14 cellular contexts compared by ENCODE assay signal in the genomic region with DNA sequence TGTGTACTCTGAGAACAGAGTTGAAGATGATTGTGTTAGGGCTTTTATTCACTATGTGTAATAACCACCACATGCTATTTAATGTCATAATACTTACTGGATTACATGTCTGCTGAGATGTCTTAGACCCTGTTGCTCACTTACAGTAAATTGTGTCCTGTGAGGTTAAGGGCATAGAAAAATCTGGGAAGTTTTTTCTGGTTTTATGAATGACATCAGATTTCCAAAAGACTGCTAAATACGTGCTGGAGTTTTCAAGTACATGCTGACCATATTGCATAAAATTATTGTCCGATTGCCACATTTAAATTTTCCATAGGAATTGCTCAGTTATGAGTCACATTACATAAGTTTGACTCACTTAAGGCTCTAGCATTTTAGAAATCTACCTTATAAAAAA.
DNase-seq lines count a peak whose midpoint lies in the region; ATAC-seq, FAIRE-seq and TF ChIP-seq lines count a peak whose summit lies in the region.
"Had no signal": no experiment of that assay in that cellular context is flagged by ENCODE, and none has a peak within 500 bp of the region (broad histone marks: within the 10 kb centered on the region; RNA-seq: fewer than 3 reads in every experiment).

No MANE protein-coding gene starts in this region.

- in situ Hi-C loops in astrocyte of the spinal cord (cut with HindIII; ENCODE audit: low sequenced_read_pairs) = no loop called here

- H3K4me1 Mint-ChIP-seq in activated T-cell treated with anti-CD3 and anti-CD28 coated beads, Interleukin-2, amount 50 U/mL, for 72 hours (ENCODE audit: low read depth) = no peaks in the 10 kb centered on the region
- H3K4me1 Mint-ChIP-seq: memory B cell; stimulated activated memory B cell treated with anti-CD40 and anti-IgM and Interleukin-4, amounts not matched to agents 10 μg/mL and 1 μg/mL and 100 μg/mL, for 72 hours had no signal

- H3K27me3 ChIP-seq in BJ (ENCODE audit: control insufficient read depth, insufficient read depth, low read length) (no peaks in the 10 kb centered on the region), keratinocyte (ENCODE audit: control insufficient read depth, extremely low read depth, insufficient read depth, low read length) (no peaks in the 10 kb centered on the region), stomach (no peaks in the 10 kb centered on the region)

- CTCF ChIA-PET in BJ (lab: Yijun Ruan, JAX) = no interaction called here

- no peaks in the 10 kb centered on the region for H3K36me3 Mint-ChIP-seq in activated T-cell treated with anti-CD3 and anti-CD28 coated beads, Interleukin-2, amount 50 U/mL, for 72 hours (ENCODE audit: insufficient read depth in 2 of 2)
- H3K36me3 Mint-ChIP-seq: memory B cell; stimulated activated memory B cell treated with anti-CD40 and anti-IgM and Interleukin-4, amounts not matched to agents 10 μg/mL and 1 μg/mL and 100 μg/mL, for 72 hours had no signal

- H3K27ac ChIP-seq in keratinocyte (ENCODE audit: control insufficient read depth, insufficient read depth, low read length) (peak overlapping the region; percentile 90), stomach (no peak overlapping the region)
- H3K27ac ChIP-seq: parathyroid adenoma, VCaP had no signal

- H3K4me2 ChIP-seq in keratinocyte (ENCODE audit: control insufficient read depth, extremely low read depth, insufficient read depth, low read depth, low read length) = peak overlapping the region; percentile 81

- dilution Hi-C loops in keratinocyte (cut with MboI; ENCODE audit: extremely low pct_ligation_motif_present, low sequenced_read_pairs) = no loop called here

- no peak overlapping the region for H3K4me3 Mint-ChIP-seq in activated T-cell treated with anti-CD3 and anti-CD28 coated beads, Interleukin-2, amount 50 U/mL, for 72 hours
- H3K4me3 Mint-ChIP-seq: memory B cell; stimulated activated memory B cell treated with anti-CD40 and anti-IgM and Interleukin-4, amounts not matched to agents 10 μg/mL and 1 μg/mL and 100 μg/mL, for 72 hours had no signal

- H3K27ac Mint-ChIP-seq in activated T-cell treated with anti-CD3 and anti-CD28 coated beads, Interleukin-2, amount 50 U/mL, for 72 hours = no peak overlapping the region
- H3K27ac Mint-ChIP-seq: memory B cell; stimulated activated memory B cell treated with anti-CD40 and anti-IgM and Interleukin-4, amounts not matched to agents 10 μg/mL and 1 μg/mL and 100 μg/mL, for 72 hours had no signal

- H4K20me1 ChIP-seq in keratinocyte (ENCODE audit: control insufficient read depth, extremely low read depth, insufficient read depth, low read length) = no peaks in the 10 kb centered on the region

- H3K9me3 ChIP-seq in keratinocyte (ENCODE audit: control insufficient read depth, low read depth, low read length) = no peaks in the 10 kb centered on the region
- no peaks in the 10 kb centered on the region for H3K9me3 ChIP-seq in mucosa of descending colon
- H3K9me3 ChIP-seq in stomach = no peaks in the 10 kb centered on the region

- ATAC-seq in activated T-cell treated with anti-CD3 and anti-CD28 coated beads, Interleukin-2, amount 50 U/mL, for 72 hours (replicated peaks in 1 of 2) = no peak
- no peak for ATAC-seq in mucosa of descending colon
- ATAC-seq: Right ventricle myocardium inferior; stimulated activated memory B cell treated with anti-CD40 and anti-IgM and Interleukin-4, amounts not matched to agents 10 μg/mL and 1 μg/mL and 100 μg/mL, for 72 hours had no signal

- H3K9ac ChIP-seq in keratinocyte (ENCODE audit: control insufficient read depth, extremely low read depth, insufficient read depth, low read length) = peak overlapping the region; percentile 54
- H3K9ac ChIP-seq: parathyroid adenoma had no signal

- H3K9me3 Mint-ChIP-seq in activated T-cell treated with anti-CD3 and anti-CD28 coated beads, Interleukin-2, amount 50 U/mL, for 72 hours = peaks cover 0 to 4% of the 10 kb centered on the region in 2 donors

- no peak for TF ChIP-seq EP300 in stomach (IDR thresholded peaks at IDR 0.05)

- TF ChIP-seq CTCF in BJ (IDR thresholded peaks at IDR 0.05; ENCODE audit: insufficient read depth, low read depth, low read length) (no peak), astrocyte of the spinal cord (IDR thresholded peaks at IDR 0.05; ENCODE audit: low read depth, low read length) (no peak), keratinocyte (optimal IDR thresholded peaks at IDR 0.05 in 1 of 3, IDR thresholded peaks at IDR 0.05 in 1 of 3, conservative IDR thresholded peaks at IDR 0.05 in 1 of 3; ENCODE audit: extremely low read depth in 1 of 3, insufficient read depth in 2 of 3, low read length in 3 of 3) (no peak), mucosa of descending colon (IDR thresholded peaks at IDR 0.05) (no peak), stomach (IDR thresholded peaks at IDR 0.05) (no peak)

- no peaks in the 10 kb centered on the region for H3K9me1 ChIP-seq in keratinocyte (ENCODE audit: control insufficient read depth, extremely low read depth, insufficient read depth, low read length)

- no peak for TF ChIP-seq POLR2A in stomach (IDR thresholded peaks at IDR 0.05)

- peak; percentile 64 for DNase-seq in BJ (ENCODE audit: low read depth)
- DNase-seq in LoVo (ENCODE audit: low spot score) = peak; percentile 13
- DNase-seq in astrocyte of the spinal cord (ENCODE audit: low read depth, low spot score) = peak; percentile 91
- peak; percentile 56 for DNase-seq in keratinocyte (ENCODE audit: low read depth, low spot score)
- no peak for DNase-seq in NCI-H1105 (lab: John Stamatoyannopoulos, UW)
- no peak for DNase-seq in activated T-cell treated with anti-CD3 and anti-CD28 coated beads, Interleukin-2, amount 50 U/mL, for 72 hours
- DNase-seq in mucosa of descending colon = no peak
- no peak for DNase-seq in stomach
- DNase-seq: NCI-H524 had no signal

- POLR2A ChIA-PET in BJ (lab: Charles Lee) = no interaction called here

- H3K27me3 Mint-ChIP-seq in activated T-cell treated with anti-CD3 and anti-CD28 coated beads, Interleukin-2, amount 50 U/mL, for 72 hours (ENCODE audit: low read depth) = no peaks in the 10 kb centered on the region
- H3K27me3 Mint-ChIP-seq: memory B cell; stimulated activated memory B cell treated with anti-CD40 and anti-IgM and Interleukin-4, amounts not matched to agents 10 μg/mL and 1 μg/mL and 100 μg/mL, for 72 hours had no signal

- H3K4me1 ChIP-seq in keratinocyte (ENCODE audit: control insufficient read depth, extremely low read depth, insufficient read depth, low read length) = peaks cover 14% of the 10 kb centered on the region
- no peaks in the 10 kb centered on the region for H3K4me1 ChIP-seq in mucosa of descending colon (ENCODE audit: low read depth)
- H3K4me1 ChIP-seq in stomach = no peaks in the 10 kb centered on the region
- H3K4me1 ChIP-seq: parathyroid adenoma had no signal

- H3K79me2 ChIP-seq in keratinocyte (ENCODE audit: control insufficient read depth, insufficient read depth, low read length) = no peaks in the 10 kb centered on the region
- H3K79me2 ChIP-seq: parathyroid adenoma had no signal

- intact Hi-C loops in mucosa of descending colon (cut with DNase I, micrococcal nuclease) (no loop called here), stomach (cut with DNase I; ENCODE audit: low total_unique reads) (loop anchor here (10.0 kb wide), 1 partner anchor 121 kb away; no protein-coding TSS in a partner anchor)

- 79 to 92% (median 87%) methylated on average over 2 of the region's 2 CpGs for WGBS in stomach, 5 donors

- H3K4me3 ChIP-seq in BJ (ENCODE audit: low read depth, low read length) (no peak overlapping the region), astrocyte of the spinal cord (ENCODE audit: low read depth, low read length) (no peak overlapping the region), keratinocyte (ENCODE audit: control insufficient read depth in 2 of 3, extremely low read depth in 1 of 3, insufficient read depth in 2 of 3, low read depth in 1 of 3, low read length in 3 of 3) (peak overlapping the region in 1 of 3 experiments; percentile 29), mucosa of descending colon (no peak overlapping the region), stomach (no peak overlapping the region)

- peak overlapping the region; percentile 83 for H2AFZ ChIP-seq in keratinocyte (ENCODE audit: control insufficient read depth, low read length)
- H2AFZ ChIP-seq: parathyroid adenoma had no signal

- peak; percentile 81 for FAIRE-seq in keratinocyte (lab: Jason Lieb, UNC)

- H3K36me3 ChIP-seq in BJ (ENCODE audit: control insufficient read depth, insufficient read depth, low read length) = no peaks in the 10 kb centered on the region
- no peaks in the 10 kb centered on the region for H3K36me3 ChIP-seq in keratinocyte (ENCODE audit: control insufficient read depth in 2 of 2, extremely low read depth in 1 of 2, insufficient read depth in 2 of 2, low read length in 2 of 2)
- no peaks in the 10 kb centered on the region for H3K36me3 ChIP-seq in mucosa of descending colon (ENCODE audit: low read depth)
- H3K36me3 ChIP-seq in stomach = no peaks in the 10 kb centered on the region

Comparison
In these comparisons a context has a peak if more than half of its experiments do, and no peak if none do; other contexts are left out.
1. DNase-seq: peak in BJ (single experiment), LoVo (single experiment), astrocyte of the spinal cord (single experiment) and keratinocyte (single experiment); none in NCI-H1105 (single experiment), activated T-cell treated with anti-CD3 and anti-CD28 coated beads, Interleukin-2, amount 50 U/mL, for 72 hours (0 of 2), mucosa of descending colon (0 of 3) and stomach (single experiment).